ENCODE assay signal across 8 cellular contexts in the genomic region with DNA sequence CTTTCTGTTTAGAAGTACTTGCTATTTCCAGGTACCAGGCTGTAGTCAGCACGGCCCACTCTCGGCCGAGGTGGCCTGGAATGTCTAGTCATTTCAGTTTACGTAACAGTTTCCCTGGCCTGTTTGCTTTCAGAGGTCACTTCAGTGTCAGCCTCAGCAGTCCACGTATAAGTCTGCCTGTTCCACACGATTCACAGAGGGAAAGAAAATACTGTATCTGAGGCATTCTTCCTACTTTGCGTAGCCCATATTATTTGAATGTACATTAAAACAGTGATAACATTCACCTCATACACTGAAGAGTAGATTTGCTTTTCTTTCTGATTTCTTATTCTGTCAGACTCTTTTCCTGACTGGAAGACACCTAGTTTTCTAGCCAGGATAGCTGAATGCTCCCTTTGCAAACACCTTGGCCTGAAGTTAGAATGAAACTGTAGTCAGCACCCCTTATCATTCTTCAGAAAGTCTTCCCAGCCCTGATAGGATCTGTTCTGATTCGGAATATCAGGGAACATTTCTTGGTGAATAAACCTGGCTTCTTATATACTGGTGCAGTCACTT.
DNase-seq lines count a peak whose midpoint lies in the region; ATAC-seq and TF ChIP-seq lines count a peak whose summit lies in the region.

No MANE protein-coding gene starts in this region.

- H3K27me3 ChIP-seq in RWPE2 (ENCODE audit: insufficient read depth, poor library complexity, severe bottlenecking), result no peaks in the 10 kb centered on the region

- peaks cover 33% of the 10 kb centered on the region for H3K4me1 Mint-ChIP-seq in T-helper 17 cell

- no peak for TF ChIP-seq POLR2A in GM18505 (IDR thresholded peaks at IDR 0.05; ENCODE audit: borderline replicate concordance, extremely low read depth, insufficient read depth, insufficient read length)

- DNase-seq in EL (peak; percentile 80), RWPE2 (ENCODE audit: low spot score) (no peak), fibroblast of the aortic adventitia (ENCODE audit: low read depth) (peak; percentile 89), pons (ENCODE audit: low spot score) (peak; percentile 77), T-helper 17 cell (no peak), MV-4-11 (lab: John Stamatoyannopoulos, UW) (no peak)

- no peaks in the 10 kb centered on the region for H3K27me3 Mint-ChIP-seq in T-helper 17 cell

- peaks cover 56% of the 10 kb centered on the region for H3K4me1 ChIP-seq in RWPE2 (ENCODE audit: insufficient read depth, poor library complexity, severe bottlenecking)

- H3K27ac Mint-ChIP-seq in T-helper 17 cell, result no peak overlapping the region

- TF ChIP-seq CTCF in RWPE2 (IDR thresholded peaks at IDR 0.05; ENCODE audit: poor library complexity, severe bottlenecking) (no peak), fibroblast of the aortic adventitia (IDR thresholded peaks at IDR 0.05; ENCODE audit: insufficient read depth, low read length) (no peak)

- no peaks in the 10 kb centered on the region for H3K36me3 ChIP-seq in RWPE2 (ENCODE audit: low read depth)

- H3K27ac ChIP-seq in RWPE2 (ENCODE audit: poor library complexity, severe bottlenecking), result peak overlapping the region; percentile 97

- no peak overlapping the region for H3K4me3 Mint-ChIP-seq in T-helper 17 cell

- H3K9me3 ChIP-seq in RWPE2 (ENCODE audit: severe bottlenecking), result no peaks in the 10 kb centered on the region
- no peaks in the 10 kb centered on the region for H3K9me3 ChIP-seq in T-helper 17 cell (ENCODE audit: control insufficient read depth, low read length, poor library complexity, severe bottlenecking)

- peak; percentile 78 for ATAC-seq in RWPE2 (ENCODE audit: low read depth)
- no peak for ATAC-seq in T-helper 17 cell
- no peak for ATAC-seq in GM18505 (IDR thresholded peaks at IDR 0.05; ENCODE audit: unreplicated experiment)
- ATAC-seq in GM21447 (IDR thresholded peaks at IDR 0.05; ENCODE audit: unreplicated experiment), result no peak

- peaks cover 2% of the 10 kb centered on the region for H3K36me3 Mint-ChIP-seq in T-helper 17 cell (ENCODE audit: low read depth)

- H3K4me3 ChIP-seq in RWPE2 (ENCODE audit: severe bottlenecking) (no peak overlapping the region), fibroblast of the aortic adventitia (ENCODE audit: low read depth, low read length) (peak overlapping the region; percentile 0)

Comparison
In these comparisons a context has a peak if more than half of its experiments do, and no peak if none do; other contexts are left out.
1. DNase-seq: peak in EL (single experiment), fibroblast of the aortic adventitia (single experiment) and pons (single experiment); none in RWPE2 (single experiment), T-helper 17 cell (0 of 3) and MV-4-11 (single experiment).